ENCODE assay signal across 9 cellular contexts in genomic region chr1:113872219-113872934, GRCh38. TPM values are rescaled to one million over a fixed set of nuclear protein-coding genes. Genes with fewer than 3 reads are reported as not detected.
DNase-seq lines count a peak whose midpoint lies in the region; ATAC-seq and TF ChIP-seq lines count a peak whose summit lies in the region.
"Had no signal": no experiment of that assay in that cellular context is flagged by ENCODE, and none has a peak within 500 bp of the region (broad histone marks: within the 10 kb centered on the region; RNA-seq: fewer than 3 reads in every experiment).

No MANE protein-coding gene starts in this region.

- no peaks in the 10 kb centered on the region for H3K27me3 Mint-ChIP-seq in activated T-helper 2 cell treated with anti-CD3 and anti-CD28 coated beads, Interferon-gamma antibody, Interleukin-2, Interleukin-4, amounts not matched to agents 10 μg/mL and 5 μg/mL and 100 μg/mL, durations not matched to agents 14 hours and 24 hours and 36 hours (ENCODE audit: low read depth)
- no peaks in the 10 kb centered on the region for H3K27me3 Mint-ChIP-seq in natural killer cell (ENCODE audit: low read depth in 2 of 2)

- TF ChIP-seq CTCF in natural killer cell (IDR thresholded peaks at IDR 0.05): no peak

- peak overlapping the region; percentile 86 for H3K4me3 Mint-ChIP-seq in activated T-helper 2 cell treated with anti-CD3 and anti-CD28 coated beads, Interferon-gamma antibody, Interleukin-2, Interleukin-4, amounts not matched to agents 10 μg/mL and 5 μg/mL and 100 μg/mL, durations not matched to agents 14 hours and 24 hours and 36 hours (ENCODE audit: low read depth)
- H3K4me3 Mint-ChIP-seq in natural killer cell: peak overlapping the region; percentile 94

- ATAC-seq in GM19023 (IDR thresholded peaks at IDR 0.05; ENCODE audit: unreplicated experiment) (peak; percentile 7), HG03460 (IDR thresholded peaks at IDR 0.05; ENCODE audit: unreplicated experiment) (peak; percentile 8), natural killer cell (peak; percentile 9 to 54 (median 20)), HG03097 (IDR thresholded peaks at IDR 0.05; ENCODE audit: low FRiP score, unreplicated experiment) (no peak), HG03520 (IDR thresholded peaks at IDR 0.05; ENCODE audit: unreplicated experiment) (no peak)

- DNase-seq in activated T-helper 2 cell treated with anti-CD3 and anti-CD28 coated beads, Interferon-gamma antibody, Interleukin-2, Interleukin-4, amounts not matched to agents 10 μg/mL and 5 μg/mL and 100 μg/mL, durations not matched to agents 14 hours and 24 hours and 36 hours (ENCODE audit: low spot score): peak; percentile 13
- DNase-seq in natural killer cell (no peak), mesenteric fat pad (ENCODE audit: low spot score) (no peak), NCI-H146 (lab: John Stamatoyannopoulos, UW) (no peak)
- DNase-seq: cortex of kidney had no signal

- H3K4me1 Mint-ChIP-seq in activated T-helper 2 cell treated with anti-CD3 and anti-CD28 coated beads, Interferon-gamma antibody, Interleukin-2, Interleukin-4, amounts not matched to agents 10 μg/mL and 5 μg/mL and 100 μg/mL, durations not matched to agents 14 hours and 24 hours and 36 hours (ENCODE audit: low read depth): peaks cover 66% of the 10 kb centered on the region
- peaks cover 79 to 85% of the 10 kb centered on the region in 2 donors for H3K4me1 Mint-ChIP-seq in natural killer cell

- H3K36me3 Mint-ChIP-seq in activated T-helper 2 cell treated with anti-CD3 and anti-CD28 coated beads, Interferon-gamma antibody, Interleukin-2, Interleukin-4, amounts not matched to agents 10 μg/mL and 5 μg/mL and 100 μg/mL, durations not matched to agents 14 hours and 24 hours and 36 hours (ENCODE audit: low read depth): peaks cover 28% of the 10 kb centered on the region
- H3K36me3 Mint-ChIP-seq in natural killer cell: no peaks in the 10 kb centered on the region

- H3K27ac Mint-ChIP-seq in activated T-helper 2 cell treated with anti-CD3 and anti-CD28 coated beads, Interferon-gamma antibody, Interleukin-2, Interleukin-4, amounts not matched to agents 10 μg/mL and 5 μg/mL and 100 μg/mL, durations not matched to agents 14 hours and 24 hours and 36 hours: peak overlapping the region; percentile 97
- H3K27ac Mint-ChIP-seq in natural killer cell: peak overlapping the region; percentile 87 to 95

- H3K9me3 Mint-ChIP-seq in activated T-helper 2 cell treated with anti-CD3 and anti-CD28 coated beads, Interferon-gamma antibody, Interleukin-2, Interleukin-4, amounts not matched to agents 10 μg/mL and 5 μg/mL and 100 μg/mL, durations not matched to agents 14 hours and 24 hours and 36 hours: no peaks in the 10 kb centered on the region
- no peaks in the 10 kb centered on the region for H3K9me3 Mint-ChIP-seq in natural killer cell

- intact Hi-C loops in activated T-helper 2 cell treated with anti-CD3 and anti-CD28 coated beads, Interferon-gamma antibody, Interleukin-2, Interleukin-4, amounts not matched to agents 10 μg/mL and 5 μg/mL and 100 μg/mL, durations not matched to agents 14 hours and 24 hours and 36 hours (cut with micrococcal nuclease): loop anchor here (1.0 kb wide), 1 partner anchor 58 kb away; no protein-coding TSS in a partner anchor
- intact Hi-C loops in natural killer cell (cut with micrococcal nuclease): loop anchor here (5.0 kb wide), 2 partner anchors 35 to 1255 kb away; partner anchors contain the start of genes CAPZA1 and ST7L

RNA-seq across cellular contexts. Expression of gene PTPN22, which starts 0.9 kb away (rescaled TPM):
- total RNA-seq in activated T-helper 2 cell treated with anti-CD3 and anti-CD28 coated beads, Interferon-gamma antibody, Interleukin-2, Interleukin-4, amounts not matched to agents 10 μg/mL and 5 μg/mL and 100 μg/mL, durations not matched to agents 14 hours and 24 hours and 36 hours: 57.8 and 58.8 TPM in 2 replicates
- total RNA-seq in natural killer cell: 100 to 1,000 TPM in 2 of 3 donors, 10 to 100 TPM in 1; 98.4 to 122 (median 104) TPM
- 3.7 TPM for total RNA-seq in mesenteric fat pad

RNA-seq across cellular contexts. Expression of gene BCL2L15, which starts 15.0 kb away (rescaled TPM):
- total RNA-seq in activated T-helper 2 cell treated with anti-CD3 and anti-CD28 coated beads, Interferon-gamma antibody, Interleukin-2, Interleukin-4, amounts not matched to agents 10 μg/mL and 5 μg/mL and 100 μg/mL, durations not matched to agents 14 hours and 24 hours and 36 hours: 0.39 and 1.1 TPM in 2 replicates
- total RNA-seq in natural killer cell (1 to 10 TPM in 2 of 3 donors, under 1 TPM in 1; 0.88 to 2.1 (median 1.5) TPM), mesenteric fat pad (0.87 TPM)

RNA-seq across cellular contexts. Expression of gene AP4B1, which starts 32.2 kb away (rescaled TPM):
- 42.0 and 45.9 TPM in 2 replicates for total RNA-seq in activated T-helper 2 cell treated with anti-CD3 and anti-CD28 coated beads, Interferon-gamma antibody, Interleukin-2, Interleukin-4, amounts not matched to agents 10 μg/mL and 5 μg/mL and 100 μg/mL, durations not matched to agents 14 hours and 24 hours and 36 hours
- 10 to 100 TPM; 64.0 to 78.7 (median 77.6) TPM for total RNA-seq in natural killer cell
- total RNA-seq in mesenteric fat pad: 8.5 TPM

RNA-seq across cellular contexts. Expression of gene DCLRE1B, which starts 32.7 kb away (rescaled TPM):
- total RNA-seq in activated T-helper 2 cell treated with anti-CD3 and anti-CD28 coated beads, Interferon-gamma antibody, Interleukin-2, Interleukin-4, amounts not matched to agents 10 μg/mL and 5 μg/mL and 100 μg/mL, durations not matched to agents 14 hours and 24 hours and 36 hours: 18.8 and 20.8 TPM in 2 replicates
- total RNA-seq in natural killer cell (1 to 10 TPM; 5.5 to 6.8 (median 5.9) TPM), mesenteric fat pad (5.8 TPM)

RNA-seq across cellular contexts. Expression of gene HIPK1, which starts 56.7 kb away (rescaled TPM):
- total RNA-seq in activated T-helper 2 cell treated with anti-CD3 and anti-CD28 coated beads, Interferon-gamma antibody, Interleukin-2, Interleukin-4, amounts not matched to agents 10 μg/mL and 5 μg/mL and 100 μg/mL, durations not matched to agents 14 hours and 24 hours and 36 hours: 108 and 111 TPM in 2 replicates
- total RNA-seq in natural killer cell (100 to 1,000 TPM; 238 to 283 (median 261) TPM), mesenteric fat pad (78.9 TPM)

Comparison
In these comparisons a context has a peak if more than half of its experiments do, and no peak if none do; other contexts are left out.
1. ATAC-seq: peak in GM19023 (single experiment), HG03460 (single experiment) and natural killer cell (3 of 3); none in HG03097 (single experiment) and HG03520 (single experiment).
2. RNA of gene PTPN22, which starts 0.9 kb away (total RNA-seq): 98.4 to 122 TPM in natural killer cell and 57.8 to 58.8 TPM in activated T-helper 2 cell treated with anti-CD3 and anti-CD28 coated beads, Interferon-gamma antibody, Interleukin-2, Interleukin-4, amounts not matched to agents 10 μg/mL and 5 μg/mL and 100 μg/mL, durations not matched to agents 14 hours and 24 hours and 36 hours; 3.7 TPM in mesenteric fat pad (single experiment); every median in the first group is over 10 times any median in the second.